Comparison of ENCODE assay signal across 17 cellular contexts in genomic region chr10:71090330-71090729, GRCh38.
"Had no signal": no experiment of that assay in that cellular context is flagged by ENCODE, and none has a peak within 500 bp of the region (broad histone marks: within the 10 kb centered on the region; RNA-seq: fewer than 3 reads in every experiment).

No MANE protein-coding gene starts in this region.

- H3K4me3 ChIP-seq: breast epithelium, heart left ventricle, left ventricle myocardium inferior, smooth muscle cell, tibial nerve had no signal

- ATAC-seq: right cardiac atrium, T-helper 17 cell had no signal

- H3K27ac ChIP-seq: breast epithelium, heart left ventricle, left ventricle myocardium inferior, neutrophil, tibial nerve had no signal

- H3K4me3 Mint-ChIP-seq: activated B cell treated with CpG ODN at 0.5 μM for 24 hours; activated naive CD8-positive, alpha-beta T cell; stimulated activated memory B cell treated with anti-CD40 and anti-IgM and Interleukin-4, amounts not matched to agents 10 μg/mL and 1 μg/mL and 100 μg/mL, for 72 hours; T-helper 17 cell had no signal

- H3K27me3 Mint-ChIP-seq: activated naive CD8-positive, alpha-beta T cell had no signal

- H3K36me3 ChIP-seq: breast epithelium, heart left ventricle, left ventricle myocardium inferior, neutrophil, tibial nerve had no signal

- H3K9me3 ChIP-seq: breast epithelium, heart left ventricle, left ventricle myocardium inferior, neutrophil, tibial nerve had no signal

- H3K27me3 ChIP-seq: breast epithelium, tibial nerve had no signal

- DNase-seq: activated B cell treated with CpG ODN at 0.5 μM for 24 hours; activated CD4-positive, alpha-beta T cell treated with anti-CD3 and anti-CD28 coated beads, Interleukin-2, amount 50 U/mL, for 4 hours; activated gamma-delta T cell; aorta; foreskin melanocyte; heart left ventricle; left ventricle myocardium inferior; posterior cingulate gyrus; right cardiac atrium; SHP77; T-helper 17 cell had no signal

- H3K4me1 Mint-ChIP-seq: activated B cell treated with CpG ODN at 0.5 μM for 24 hours; stimulated activated memory B cell treated with anti-CD40 and anti-IgM and Interleukin-4, amounts not matched to agents 10 μg/mL and 1 μg/mL and 100 μg/mL, for 72 hours; T-helper 17 cell had no signal

- H3K36me3 Mint-ChIP-seq: activated naive CD8-positive, alpha-beta T cell; stimulated activated memory B cell treated with anti-CD40 and anti-IgM and Interleukin-4, amounts not matched to agents 10 μg/mL and 1 μg/mL and 100 μg/mL, for 72 hours had no signal

- H3K4me1 ChIP-seq: breast epithelium, tibial nerve had no signal

- H3K27ac Mint-ChIP-seq: activated B cell treated with CpG ODN at 0.5 μM for 24 hours; activated naive CD8-positive, alpha-beta T cell; stimulated activated memory B cell treated with anti-CD40 and anti-IgM and Interleukin-4, amounts not matched to agents 10 μg/mL and 1 μg/mL and 100 μg/mL, for 72 hours; T-helper 17 cell had no signal
